In the genomic region with DNA sequence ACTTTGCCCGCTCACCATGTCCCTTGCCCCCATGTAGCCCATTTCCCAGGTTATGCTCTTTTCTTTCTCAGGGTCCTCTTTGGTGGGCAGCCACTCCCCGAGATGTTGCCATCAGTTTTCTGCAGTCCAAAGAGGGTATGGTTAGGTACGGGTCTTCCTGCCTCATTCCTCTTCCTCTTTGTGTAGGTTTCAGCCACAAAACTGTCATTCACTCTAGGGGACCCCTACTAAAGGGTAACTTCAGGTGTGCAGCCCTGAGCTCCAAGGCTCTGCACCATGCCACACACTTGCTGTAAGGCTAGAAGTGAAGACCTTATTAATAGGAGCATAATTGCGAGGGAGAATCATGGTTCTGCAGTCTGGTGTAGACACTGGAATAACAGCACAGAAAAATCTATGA, we compare ENCODE assay signal across 21 cellular contexts.
DNase-seq lines count a peak whose midpoint lies in the region; ATAC-seq, FAIRE-seq and TF ChIP-seq lines count a peak whose summit lies in the region.
"Had no signal": no experiment of that assay in that cellular context is flagged by ENCODE, and none has a peak within 500 bp of the region (broad histone marks: within the 10 kb centered on the region; RNA-seq: fewer than 3 reads in every experiment).

No MANE protein-coding gene starts in this region.

- peaks cover 23% of the 10 kb centered on the region for H3K4me1 Mint-ChIP-seq in memory B cell

- H3K4me2 ChIP-seq in HepG2 (ENCODE audit: low read depth, low read length), result no peak overlapping the region
- peak overlapping the region; percentile 76 for H3K4me2 ChIP-seq in OCI-LY7 (ENCODE audit: low read length)
- H3K4me2 ChIP-seq: PC-9 had no signal

- H3K4me3 ChIP-seq in HepG2 (replicated peaks in 1 of 3; ENCODE audit: insufficient read depth in 1 of 3, low read depth in 2 of 3, low read length in 3 of 3) (no peak overlapping the region), right lobe of liver (no peak overlapping the region), OCI-LY7 (ENCODE audit: low read depth, low read length, poor library complexity, severe bottlenecking) (peak overlapping the region; percentile 44)
- H3K4me3 ChIP-seq: PC-9, SK-N-MC had no signal

- peaks cover 31% of the 10 kb centered on the region for H3K36me3 Mint-ChIP-seq in memory B cell

- peak overlapping the region; percentile 29 for H3K27ac Mint-ChIP-seq in memory B cell

- POLR2A ChIA-PET in HepG2 (lab: Yijun Ruan, JAX), result no interaction called here
- POLR2A ChIA-PET in OCI-LY7 (lab: Charles Lee), result interaction anchor here (1.2 kb wide), 1 partner anchor 111 kb away, joined by 3 read pairs; no protein-coding TSS in a partner anchor

- H4K20me1 ChIP-seq in HepG2 (ENCODE audit: insufficient read depth, low read length) (no peaks in the 10 kb centered on the region), OCI-LY7 (ENCODE audit: insufficient read depth, low read length) (no peaks in the 10 kb centered on the region)

- intact Hi-C loops in HepG2 (cut with micrococcal nuclease; ENCODE audit: unreplicated experiment) (loop anchor here (10.0 kb wide), 1 partner anchor 96 kb away; a partner anchor contains a TSS), right lobe of liver (cut with DNase I) (loop anchor here in 1 of 2 donors (10.0 kb wide), 1 partner anchor 136 kb away; no protein-coding TSS in a partner anchor), OCI-LY7 (cut with micrococcal nuclease; ENCODE audit: unreplicated experiment) (loop anchor here (5.0 kb wide), 1 partner anchor 114 kb away; no protein-coding TSS in a partner anchor), sciatic nerve (cut with DNase I) (no loop called here)

- peaks cover 17 to 40% of the 10 kb centered on the region in 2 experiments; a peak in 4 of 5 replicates for H3K36me3 ChIP-seq in HepG2 (replicated peaks in 1 of 2; ENCODE audit: control insufficient read depth in 1 of 2, insufficient read depth in 2 of 2, low read length in 2 of 2)
- peaks cover 0 to 16% (median 0%) of the 10 kb centered on the region in 4 donors for H3K36me3 ChIP-seq in right lobe of liver
- H3K36me3 ChIP-seq in OCI-LY7 (ENCODE audit: insufficient read depth, low read length), result no peaks in the 10 kb centered on the region; the same call in 1 of the 2 replicates

- H3K27me3 ChIP-seq in HepG2 (ENCODE audit: control insufficient read depth in 1 of 2, insufficient read depth in 2 of 2, low read length in 2 of 2), result no peaks in the 10 kb centered on the region
- no peaks in the 10 kb centered on the region for H3K27me3 ChIP-seq in right lobe of liver

- TF ChIP-seq CTCF in HepG2 (CRISPR knock-in tag; IDR thresholded peaks at IDR 0.05), result no peak
- TF ChIP-seq CTCF in right lobe of liver (IDR thresholded peaks at IDR 0.05), result no peak
- no peak for TF ChIP-seq CTCF in OCI-LY7 (conservative IDR thresholded peaks at IDR 0.05; ENCODE audit: low read length)

- CTCF ChIA-PET in HepG2 (lab: Yijun Ruan, JAX; ENCODE audit: low intra/inter-chr PET ratio, low total read pairs), result no interaction called here
- CTCF ChIA-PET in OCI-LY7 (lab: Charles Lee; ENCODE audit: unreplicated experiment), result no interaction called here

- TF ChIP-seq POLR2A in HepG2 (IDR thresholded peaks at IDR 0.05; ENCODE audit: insufficient read depth in 1 of 2, low read depth in 2 of 2, low read length in 2 of 2), result no peak
- no peak for TF ChIP-seq POLR2A in right lobe of liver (IDR thresholded peaks at IDR 0.05)

- no peaks in the 10 kb centered on the region for H3K9me3 Mint-ChIP-seq in memory B cell
- H3K9me3 Mint-ChIP-seq: CD8-positive, alpha-beta T cell had no signal

- TF ChIP-seq RAD21 in HepG2 (CRISPR knock-in tag; IDR thresholded peaks at IDR 0.05), result no peak

- no peak overlapping the region for H3K4me3 Mint-ChIP-seq in memory B cell
- H3K4me3 Mint-ChIP-seq: CD8-positive, alpha-beta T cell had no signal

- no peak for FAIRE-seq in HepG2 (lab: Jason Lieb, UNC)
- no peak for FAIRE-seq in RCC 7860 (lab: Jason Lieb, UNC)
- FAIRE-seq: D721Med had no signal

- TSS peak; percentile 22 for BruUV-seq in HepG2 (replicated peaks; lab: Mats Ljungman, UMichigan)
- BruUV-seq in OCI-LY7 (replicated peaks; lab: Mats Ljungman, UMichigan), result TSS peak; percentile 55

- no peak for DNase-seq in HepG2 (ENCODE audit: low spot score)
- DNase-seq in right lobe of liver, result no peak
- peak; percentile 40 for DNase-seq in OCI-LY7 (ENCODE audit: low spot score)
- DNase-seq in memory B cell (ENCODE audit: low spot score in 2 of 2), result no peak
- no peak for DNase-seq in 8988T
- DNase-seq in caudate nucleus (lab: John Stamatoyannopoulos, UW), result no peak
- no peak for DNase-seq in RCC 7860 (ENCODE audit: low spot score)
- no peak for DNase-seq in sciatic nerve (ENCODE audit: low spot score)
- DNase-seq: AML-193; CD8-positive, alpha-beta T cell; DND-41; GF-D8; HCEC 1CT; NCI-H1092 treated with DMSO at 0.1 percent for 48 hours; NCI-H1694; NCI-H69; NK-92 treated with Interleukin-12 subunit alpha and Interleukin-12 subunit beta, amount 100 ng/mL, for 24 hours; PC-9 had no signal

- no peaks in the 10 kb centered on the region for H3K9me2 ChIP-seq in OCI-LY7 (ENCODE audit: insufficient read depth, low read length)

- H3K9me3 ChIP-seq in HepG2 (ENCODE audit: low read length) (no peaks in the 10 kb centered on the region), right lobe of liver (no peaks in the 10 kb centered on the region), OCI-LY7 (ENCODE audit: low read length) (no peaks in the 10 kb centered on the region)

- in situ Hi-C loops in HepG2 (cut with HindIII; ENCODE audit: extremely low pct_ligation_motif_present, low pct_unique_long_range_greater_than_20kb), result loop anchor here (5.0 to 25.0 kb wide), 2 partner anchors 129 to 259 kb away; no protein-coding TSS in a partner anchor

- 96% methylated on average over 4 of the region's 4 CpGs for WGBS in HepG2 (ENCODE audit: low lambda C conversion rate)
- WGBS in right lobe of liver (ENCODE audit: insufficient coverage, low coverage, low lambda C conversion rate, missing lambda C conversion rate), result 87% methylated on average over 3 of the region's 4 CpGs

- H3K9ac ChIP-seq in HepG2 (ENCODE audit: insufficient read depth, low read depth, low read length), result no peak overlapping the region

- H3K4me1 ChIP-seq in HepG2 (ENCODE audit: insufficient read depth, low read length), result 0 out of 2 replicates have a peak, but pooled peaks cover 17% of the 10 kb centered on the region
- H3K4me1 ChIP-seq in right lobe of liver, result no peaks in the 10 kb centered on the region
- peaks cover 34% of the 10 kb centered on the region for H3K4me1 ChIP-seq in OCI-LY7 (ENCODE audit: insufficient read depth, low read length, poor library complexity, severe bottlenecking)

- ATAC-seq in HepG2, result no peak
- ATAC-seq in right lobe of liver, result no peak
- peak; percentile 60 for ATAC-seq in memory B cell (ENCODE audit: low read depth)
- ATAC-seq in sciatic nerve, result no peak
- ATAC-seq: CD8-positive, alpha-beta T cell; Right ventricle myocardium inferior had no signal

- no peak overlapping the region for H2AFZ ChIP-seq in HepG2 (ENCODE audit: low read length)
- no peak overlapping the region for H2AFZ ChIP-seq in OCI-LY7 (ENCODE audit: low read length)
- H2AFZ ChIP-seq: PC-9 had no signal

- no peaks in the 10 kb centered on the region for H3K79me2 ChIP-seq in HepG2 (ENCODE audit: insufficient read depth, low read length)
- no peaks in the 10 kb centered on the region for H3K79me2 ChIP-seq in OCI-LY7 (ENCODE audit: insufficient read depth, low read depth, low read length)

- TF ChIP-seq EP300 in HepG2 (IDR thresholded peaks at IDR 0.05; ENCODE audit: low read depth in 2 of 2, low read length in 2 of 2) (no peak), HepG2 (CRISPR knock-in tag; IDR thresholded peaks at IDR 0.05; ENCODE audit: borderline replicate concordance) (no peak)

- H3K27me3 Mint-ChIP-seq in memory B cell, result no peaks in the 10 kb centered on the region

- H3K27ac ChIP-seq in HepG2 (ENCODE audit: extremely low read length, insufficient read depth, low read length), result no peak overlapping the region
- no peak overlapping the region for H3K27ac ChIP-seq in right lobe of liver
- H3K27ac ChIP-seq in OCI-LY7 (ENCODE audit: low read depth, low read length, poor library complexity, severe bottlenecking), result peak overlapping the region; percentile 85
- no peak overlapping the region for H3K27ac ChIP-seq in caudate nucleus (ENCODE audit: low read depth, low read length)
- H3K27ac ChIP-seq: PC-9, SK-N-MC had no signal

TF ChIP-seq in HepG2, 621 proteins besides CTCF, POLR2A, EP300 and RAD21 (continues in another document):
- TF ChIP-seq SIX4 (CRISPR knock-in tag; IDR thresholded peaks at IDR 0.05) (no peak), NPAS2 (CRISPR knock-in tag; IDR thresholded peaks at IDR 0.05; ENCODE audit: borderline replicate concordance) (no peak), MAFK (conservative IDR thresholded peaks at IDR 0.05 in 1 of 2, IDR thresholded peaks at IDR 0.05 in 1 of 2; ENCODE audit: low read length in 2 of 2) (no peak), ZNF136 (CRISPR knock-in tag; IDR thresholded peaks at IDR 0.05; ENCODE audit: low read depth) (no peak), ZFP1 (CRISPR knock-in tag; IDR thresholded peaks at IDR 0.05) (no peak)
- TF ChIP-seq, protein P1, sequence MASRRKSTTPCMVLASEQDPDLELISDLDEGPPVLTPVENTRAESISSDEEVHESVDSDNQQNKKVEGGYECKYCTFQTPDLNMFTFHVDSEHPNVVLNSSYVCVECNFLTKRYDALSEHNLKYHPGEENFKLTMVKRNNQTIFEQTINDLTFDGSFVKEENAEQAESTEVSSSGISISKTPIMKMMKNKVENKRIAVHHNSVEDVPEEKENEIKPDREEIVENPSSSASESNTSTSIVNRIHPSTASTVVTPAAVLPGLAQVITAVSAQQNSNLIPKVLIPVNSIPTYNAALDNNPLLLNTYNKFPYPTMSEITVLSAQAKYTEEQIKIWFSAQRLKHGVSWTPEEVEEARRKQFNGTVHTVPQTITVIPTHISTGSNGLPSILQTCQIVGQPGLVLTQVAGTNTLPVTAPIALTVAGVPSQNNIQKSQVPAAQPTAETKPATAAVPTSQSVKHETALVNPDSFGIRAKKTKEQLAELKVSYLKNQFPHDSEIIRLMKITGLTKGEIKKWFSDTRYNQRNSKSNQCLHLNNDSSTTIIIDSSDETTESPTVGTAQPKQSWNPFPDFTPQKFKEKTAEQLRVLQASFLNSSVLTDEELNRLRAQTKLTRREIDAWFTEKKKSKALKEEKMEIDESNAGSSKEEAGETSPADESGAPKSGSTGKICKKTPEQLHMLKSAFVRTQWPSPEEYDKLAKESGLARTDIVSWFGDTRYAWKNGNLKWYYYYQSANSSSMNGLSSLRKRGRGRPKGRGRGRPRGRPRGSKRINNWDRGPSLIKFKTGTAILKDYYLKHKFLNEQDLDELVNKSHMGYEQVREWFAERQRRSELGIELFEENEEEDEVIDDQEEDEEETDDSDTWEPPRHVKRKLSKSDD (CRISPR knock-in tag; IDR thresholded peaks at IDR 0.05; ENCODE audit: low read depth), result no peak
